In the genomic region with DNA sequence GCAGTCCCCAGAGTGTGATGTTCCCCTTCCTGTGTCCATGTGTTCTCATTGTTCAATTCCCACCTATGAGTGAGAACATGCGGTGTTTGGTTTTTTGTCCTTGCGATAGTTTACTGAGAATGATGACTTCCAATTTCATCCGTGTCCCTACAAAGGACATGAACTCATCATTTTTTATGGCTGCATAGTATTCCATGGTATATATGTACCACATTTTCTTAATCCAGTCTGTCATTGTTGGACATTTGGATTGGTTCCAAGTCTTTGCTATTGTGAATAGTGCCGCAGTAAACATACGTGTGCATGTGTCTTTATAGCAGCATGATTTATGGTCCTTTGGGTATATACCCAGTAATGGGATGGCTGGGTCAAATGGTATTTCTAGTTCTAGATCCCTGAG, we compare ENCODE assay signal across 11 cellular contexts. TPM values are rescaled to one million over a fixed set of nuclear protein-coding genes. Genes with fewer than 3 reads are reported as not detected.
DNase-seq lines count a peak whose midpoint lies in the region; ATAC-seq, FAIRE-seq and TF ChIP-seq lines count a peak whose summit lies in the region.
"Not testable (repeated sequence)": the region's sequence is repeated elsewhere in the genome, so short reads cannot be mapped to it uniquely, and the experiment has no call there.
"Had no signal": no experiment of that assay in that cellular context is flagged by ENCODE, and none has a peak within 500 bp of the region (broad histone marks: within the 10 kb centered on the region; RNA-seq: fewer than 3 reads in every experiment).

No MANE protein-coding gene starts in this region.

- BruUV-seq in K562 (replicated peaks; lab: Mats Ljungman, UMichigan) = not testable (repeated sequence)

- in situ Hi-C loops in K562 (cut with MboI) = not testable (repeated sequence)

- not testable (repeated sequence) for H4K20me1 ChIP-seq in K562 (replicated peaks; ENCODE audit: control insufficient read depth, insufficient read depth, low read length)

- H2AFZ ChIP-seq in K562 (ENCODE audit: low read depth, low read length) = not testable (repeated sequence)

- not testable (repeated sequence) for H3K4me3 ChIP-seq in HEK293 (ENCODE audit: low read depth, low read length); K562

- TF ChIP-seq EP300 in K562 (IDR thresholded peaks at IDR 0.05; ENCODE audit: low read length) = not testable (repeated sequence)

- H3K9me1 ChIP-seq in K562 (ENCODE audit: control insufficient read depth, insufficient read depth, low read length) = not testable (repeated sequence)

- no CpG with 5 or more reads among the region's 5 CpGs for WGBS in K562 (ENCODE audit: insufficient coverage, low coverage, missing lambda C conversion rate)

- H3K79me2 ChIP-seq in K562 (ENCODE audit: control insufficient read depth, insufficient read depth, low read length) = not testable (repeated sequence)

- FAIRE-seq in K562 (lab: Jason Lieb, UNC) = not testable (repeated sequence)

- not testable (repeated sequence) for TF ChIP-seq CTCF in HEK293 (tag by site-specific recombination; IDR thresholded peaks at IDR 0.05); K562 (IDR thresholded peaks at IDR 0.05 in 2 of 3, conservative IDR thresholded peaks at IDR 0.05 in 1 of 3; ENCODE audit: insufficient read depth in 2 of 3, low read depth in 1 of 3, low read length in 3 of 3)

- not testable (repeated sequence) for ATAC-seq in SK-N-SH treated with all-trans-retinoic acid at 6 μM for 48 hours, K562

- not testable (repeated sequence) for H3K4me2 ChIP-seq in K562 (ENCODE audit: insufficient read depth, low read length)

- POLR2A ChIA-PET in HEK293 (lab: Yijun Ruan, JAX); K562 (lab: Yijun Ruan, JAX): not testable (repeated sequence)

- CTCF ChIA-PET in HEK293 (lab: Yijun Ruan, JAX); K562 (lab: Yijun Ruan, JAX; ENCODE audit: low intra/inter-chr PET ratio): not testable (repeated sequence)

- H3K9me3 ChIP-seq in HEK293 (ENCODE audit: control insufficient read depth, insufficient read depth, low read depth, low read length); K562 (replicated peaks; ENCODE audit: control insufficient read depth, insufficient read depth, low read depth, low read length): not testable (repeated sequence)

- TF ChIP-seq POLR2A in K562 (conservative IDR thresholded peaks at IDR 0.05) = not testable (repeated sequence)

- not testable (repeated sequence) for H3K9ac ChIP-seq in K562 (ENCODE audit: insufficient read depth in 1 of 2, low read depth in 2 of 2, low read length in 2 of 2)

- not testable (repeated sequence) for H3K27ac ChIP-seq in HEK293 (ENCODE audit: extremely low read depth, low read depth, low read length); K562 (ENCODE audit: extremely low read depth, low read depth, low read length)

- TF ChIP-seq RAD21 in K562 (CRISPR knock-in tag; conservative IDR thresholded peaks at IDR 0.05 in 1 of 2, IDR thresholded peaks at IDR 0.05 in 1 of 2) = not testable (repeated sequence)

- not testable (repeated sequence) for H3K36me3 ChIP-seq in HEK293 (ENCODE audit: control insufficient read depth in 2 of 2, insufficient read depth in 1 of 2, low read length in 2 of 2); K562 (ENCODE audit: control insufficient read depth, insufficient read depth, low read length)

- not testable (repeated sequence) for H3K4me1 ChIP-seq in HEK293 (ENCODE audit: control insufficient read depth, insufficient read depth, low read length)
- H3K4me1 ChIP-seq in K562 (replicated peaks in 1 of 2; ENCODE audit: control insufficient read depth in 2 of 2, insufficient read depth in 2 of 2, low read length in 2 of 2) = peaks cover 2 to 20% of the 10 kb centered on the region in 2 experiments; a peak in 4 of 5 replicates

- not testable (repeated sequence) for DNase-seq in K562 (ENCODE audit: extremely low read depth in 1 of 4, low spot score in 3 of 4)

- H3K27me3 ChIP-seq in K562 (ENCODE audit: control insufficient read depth in 2 of 2, insufficient read depth in 2 of 2, low read length in 2 of 2) = not testable (repeated sequence)

- intact Hi-C loops in K562 (cut with micrococcal nuclease) = not testable (repeated sequence)

RNA-seq across cellular contexts. Expression of a gene that starts 8.0 kb away (rescaled TPM):
- 33.7 and 78.4 TPM in 2 replicates for total RNA-seq in K562 (2011; cell fraction: chromatin; rRNA removed; ENCODE audit: low replicate concordance)
- 21.3 and 38.4 TPM in 2 replicates for total RNA-seq in K562 (2011; cell fraction: nucleolus; rRNA removed)
- total RNA-seq in K562 (2011; cell fraction: nucleoplasm; rRNA removed) = 43.1 and 57.8 TPM in 2 replicates
- total RNA-seq in K562 (2014; rRNA removed) (97.2 and 112 TPM in 2 replicates), K562 (2014; rRNA removed; fragmentation: Illumina TruSeq; extraction: Trizol) (182 and 199 TPM in 2 replicates), K562 (2015; rRNA removed; fragmentation: Illumina TruSeq; extraction: Trizol) (392 and 420 TPM in 2 replicates), K562 (2021) (128 and 134 TPM in 2 replicates)
- polyA plus RNA-seq in K562 (2011; rRNA removed) (146 and 714 TPM in 2 replicates), K562 (2014; fragmentation: Illumina TruSeq; extraction: Trizol) (167 and 204 TPM in 2 replicates), K562 (2014; fragmentation: Nextera tagmentation; extraction: Ambion mirVana) (100 to 1,000 TPM; 198 to 259 TPM), K562 (2014; rRNA removed) (144 and 177 TPM in 2 replicates)
- 70.4 and 575 TPM in 2 replicates for polyA plus RNA-seq in K562 (2011; cell fraction: cytosol; rRNA removed)
- 74.5 and 364 TPM in 2 replicates for polyA plus RNA-seq in K562 (2011; cell fraction: nucleus; rRNA removed)
- polyA plus RNA-seq in K562 (2012) = 318 and 712 TPM in 2 replicates
- polyA minus RNA-seq in K562 (2011; rRNA and poly(A)+ RNA removed) = 85.9 and 521 TPM in 2 replicates
- 40.1 and 172 TPM in 2 replicates for polyA minus RNA-seq in K562 (2011; cell fraction: cytosol; rRNA and poly(A)+ RNA removed)
- polyA minus RNA-seq in K562 (2011; cell fraction: nucleus; rRNA and poly(A)+ RNA removed) = 35.1 and 255 TPM in 2 replicates
- total RNA-seq: A673 had no signal

RNA-seq across cellular contexts. Expression of a gene that starts 14.2 kb away (rescaled TPM):
- 40.9 and 98.8 TPM in 2 replicates for total RNA-seq in K562 (2011; cell fraction: chromatin; rRNA removed; ENCODE audit: low replicate concordance)
- total RNA-seq in K562 (2011; cell fraction: nucleolus; rRNA removed) = 43.0 and 43.4 TPM in 2 replicates
- 37.9 and 44.9 TPM in 2 replicates for total RNA-seq in K562 (2011; cell fraction: nucleoplasm; rRNA removed)
- 64.0 and 89.4 TPM in 2 replicates for total RNA-seq in K562 (2014; rRNA removed)
- 77.5 and 94.0 TPM in 2 replicates for total RNA-seq in K562 (2014; rRNA removed; fragmentation: Illumina TruSeq; extraction: Trizol)
- 92.6 and 101 TPM in 2 replicates for total RNA-seq in K562 (2015; rRNA removed; fragmentation: Illumina TruSeq; extraction: Trizol)
- 53.6 and 56.8 TPM in 2 replicates for total RNA-seq in K562 (2021)
- polyA plus RNA-seq in K562 (2011; rRNA removed) = 42.2 and 42.7 TPM in 2 replicates
- 55.6 and 89.3 TPM in 2 replicates for polyA plus RNA-seq in K562 (2011; cell fraction: cytosol; rRNA removed)
- 31.3 and 35.5 TPM in 2 replicates for polyA plus RNA-seq in K562 (2011; cell fraction: nucleus; rRNA removed)
- polyA plus RNA-seq in K562 (2012) = 31.6 and 37.8 TPM in 2 replicates
- polyA plus RNA-seq in K562 (2014; fragmentation: Illumina TruSeq; extraction: Trizol) = 54.0 and 57.4 TPM in 2 replicates
- polyA plus RNA-seq in K562 (2014; fragmentation: Nextera tagmentation; extraction: Ambion mirVana) = 10 to 100 TPM; 37.8 to 41.0 TPM
- 53.3 and 54.8 TPM in 2 replicates for polyA plus RNA-seq in K562 (2014; rRNA removed)
- 85.1 and 110 TPM in 2 replicates for polyA minus RNA-seq in K562 (2011; rRNA and poly(A)+ RNA removed)
- 48.6 and 51.1 TPM in 2 replicates for polyA minus RNA-seq in K562 (2011; cell fraction: cytosol; rRNA and poly(A)+ RNA removed)
- 82.7 and 131 TPM in 2 replicates for polyA minus RNA-seq in K562 (2011; cell fraction: nucleus; rRNA and poly(A)+ RNA removed)

RNA-seq across cellular contexts. Expression of a gene that starts 50.5 kb away (rescaled TPM):
- 34.3 and 68.1 TPM in 2 replicates for total RNA-seq in K562 (2011; cell fraction: chromatin; rRNA removed; ENCODE audit: low replicate concordance)
- 29.9 and 32.4 TPM in 2 replicates for total RNA-seq in K562 (2011; cell fraction: nucleolus; rRNA removed)
- 36.9 and 47.4 TPM in 2 replicates for total RNA-seq in K562 (2011; cell fraction: nucleoplasm; rRNA removed)
- total RNA-seq in K562 (2014; rRNA removed) (39.7 and 50.9 TPM in 2 replicates), K562 (2014; rRNA removed; fragmentation: Illumina TruSeq; extraction: Trizol) (57.0 and 67.3 TPM in 2 replicates), K562 (2015; rRNA removed; fragmentation: Illumina TruSeq; extraction: Trizol) (52.4 and 56.8 TPM in 2 replicates), K562 (2021) (52.2 and 54.0 TPM in 2 replicates)
- polyA plus RNA-seq in K562 (2011; rRNA removed) (43.3 and 48.1 TPM in 2 replicates), K562 (2014; fragmentation: Illumina TruSeq; extraction: Trizol) (45.6 and 48.1 TPM in 2 replicates), K562 (2014; fragmentation: Nextera tagmentation; extraction: Ambion mirVana) (10 to 100 TPM; 23.3 to 33.1 TPM), K562 (2014; rRNA removed) (39.1 and 43.6 TPM in 2 replicates)
- polyA plus RNA-seq in K562 (2011; cell fraction: cytosol; rRNA removed) = 9.7 and 15.2 TPM in 2 replicates
- 49.4 and 58.9 TPM in 2 replicates for polyA plus RNA-seq in K562 (2011; cell fraction: nucleus; rRNA removed)
- polyA plus RNA-seq in K562 (2012) = 30.2 and 41.2 TPM in 2 replicates
- 37.9 and 42.8 TPM in 2 replicates for polyA minus RNA-seq in K562 (2011; rRNA and poly(A)+ RNA removed)
- polyA minus RNA-seq in K562 (2011; cell fraction: cytosol; rRNA and poly(A)+ RNA removed) = 21.3 and 21.5 TPM in 2 replicates
- polyA minus RNA-seq in K562 (2011; cell fraction: nucleus; rRNA and poly(A)+ RNA removed) = 45.8 and 58.8 TPM in 2 replicates

RNA-seq across cellular contexts. Expression of a gene that starts 50.5 kb away (rescaled TPM):
- 70.6 and 104 TPM in 2 replicates for total RNA-seq in K562 (2011; cell fraction: chromatin; rRNA removed; ENCODE audit: low replicate concordance)
- 39.7 and 39.9 TPM in 2 replicates for total RNA-seq in K562 (2011; cell fraction: nucleolus; rRNA removed)
- 58.3 and 71.0 TPM in 2 replicates for total RNA-seq in K562 (2011; cell fraction: nucleoplasm; rRNA removed)
- total RNA-seq in K562 (2014; rRNA removed) (25.4 and 27.6 TPM in 2 replicates), K562 (2014; rRNA removed; fragmentation: Illumina TruSeq; extraction: Trizol) (25.3 and 28.7 TPM in 2 replicates), K562 (2015; rRNA removed; fragmentation: Illumina TruSeq; extraction: Trizol) (30.8 and 32.5 TPM in 2 replicates), K562 (2021) (24.4 and 25.9 TPM in 2 replicates)
- polyA plus RNA-seq in K562 (2011; rRNA removed) (43.7 and 45.1 TPM in 2 replicates), K562 (2014; fragmentation: Illumina TruSeq; extraction: Trizol) (28.0 and 28.5 TPM in 2 replicates), K562 (2014; fragmentation: Nextera tagmentation; extraction: Ambion mirVana) (10 to 100 TPM; 10.5 to 13.1 TPM), K562 (2014; rRNA removed) (23.8 and 30.3 TPM in 2 replicates)
- polyA plus RNA-seq in K562 (2011; cell fraction: cytosol; rRNA removed) = 13.4 and 19.6 TPM in 2 replicates
- 56.3 and 65.5 TPM in 2 replicates for polyA plus RNA-seq in K562 (2011; cell fraction: nucleus; rRNA removed)
- polyA plus RNA-seq in K562 (2012) = 21.0 and 35.6 TPM in 2 replicates
- polyA minus RNA-seq in K562 (2011; rRNA and poly(A)+ RNA removed) = 56.2 and 67.1 TPM in 2 replicates
- 22.6 and 24.3 TPM in 2 replicates for polyA minus RNA-seq in K562 (2011; cell fraction: cytosol; rRNA and poly(A)+ RNA removed)
- polyA minus RNA-seq in K562 (2011; cell fraction: nucleus; rRNA and poly(A)+ RNA removed) = 37.7 and 66.2 TPM in 2 replicates

RNA-seq across cellular contexts. Expression of a gene that starts 58.3 kb away (rescaled TPM):
- 0.49 and 0.53 TPM in 2 replicates for total RNA-seq in K562 (2011; cell fraction: chromatin; rRNA removed; ENCODE audit: low replicate concordance)
- total RNA-seq in K562 (2011; cell fraction: nucleolus; rRNA removed) = 0.39 TPM in 1 of 2 replicates, not detected in the other
- total RNA-seq in K562 (2011; cell fraction: nucleoplasm; rRNA removed) = 0.22 and 0.38 TPM in 2 replicates
- total RNA-seq in K562 (2014; rRNA removed) (0.09 and 0.37 TPM in 2 replicates), K562 (2014; rRNA removed; fragmentation: Illumina TruSeq; extraction: Trizol) (0.25 and 0.29 TPM in 2 replicates), K562 (2015; rRNA removed; fragmentation: Illumina TruSeq; extraction: Trizol) (0.18 TPM in 1 of 2 replicates, not detected in the other), K562 (2021) (0.20 and 0.24 TPM in 2 replicates)
- polyA plus RNA-seq in K562 (2011; rRNA removed) (0.50 and 1.9 TPM in 2 replicates), K562 (2014; fragmentation: Illumina TruSeq; extraction: Trizol) (0.15 and 0.28 TPM in 2 replicates), K562 (2014; fragmentation: Nextera tagmentation; extraction: Ambion mirVana) (under 1 TPM; 0.08 to 0.23 TPM), K562 (2014; rRNA removed) (0.11 and 0.16 TPM in 2 replicates)
- polyA plus RNA-seq in K562 (2011; cell fraction: cytosol; rRNA removed) = 1.1 and 2.1 TPM in 2 replicates
- polyA plus RNA-seq in K562 (2011; cell fraction: nucleus; rRNA removed) = 0.68 and 1.9 TPM in 2 replicates
- polyA plus RNA-seq in K562 (2012) = 0.22 and 2.0 TPM in 2 replicates
- polyA minus RNA-seq in K562 (2011; rRNA and poly(A)+ RNA removed) = 0.70 and 0.99 TPM in 2 replicates
- polyA minus RNA-seq in K562 (2011; cell fraction: cytosol; rRNA and poly(A)+ RNA removed) = not detected in 2 replicates
- 0.67 TPM in 1 of 2 replicates, not detected in the other for polyA minus RNA-seq in K562 (2011; cell fraction: nucleus; rRNA and poly(A)+ RNA removed)
- total RNA-seq: A172; A673; Caco-2; CD4-positive, CD25-positive, alpha-beta regulatory T cell; Daoy had no signal
- polyA plus RNA-seq: A549, AG04450, BJ had no signal
